ENCODE assay signal across 18 cellular contexts in genomic region chr12:118429703-118430383, GRCh38.
"Had no signal": no experiment of that assay in that cellular context is flagged by ENCODE, and none has a peak within 500 bp of the region (broad histone marks: within the 10 kb centered on the region; RNA-seq: fewer than 3 reads in every experiment).

No MANE protein-coding gene starts in this region.

- DNase-seq: activated CD4-positive, alpha-beta T cell treated with anti-CD3 and anti-CD28 coated beads, Interleukin-2, amount 50 U/mL, for 4 hours; activated naive CD4-positive, alpha-beta T cell treated with anti-CD3 and anti-CD28 coated beads for 36 hours; dorsolateral prefrontal cortex; endodermal cell; erythroblast; gastrocnemius medialis; heart right ventricle; left cardiac atrium; mammary epithelial cell; naive B cell; sigmoid colon; stimulated activated CD4-positive, alpha-beta T cell treated with anti-CD3 and anti-CD28 coated beads, Interleukin-1b, Interleukin-23, amount 100 ng/mL, for 48 hours; tibial artery; uterus had no signal

- H3K9me3 ChIP-seq: gastrocnemius medialis, heart right ventricle, sigmoid colon, tibial artery, uterus had no signal

- FAIRE-seq: astrocyte, bronchial epithelial cell had no signal

- ATAC-seq: gastrocnemius medialis; heart right ventricle; left cardiac atrium; stimulated activated effector memory CD8-positive, alpha-beta T cell treated with anti-CD3 and anti-CD28 coated beads, Interleukin-12 subunit alpha, Interleukin-12 subunit beta, amount 100 ng/mL, for 72 hours had no signal

- H3K4me2 ChIP-seq: neural progenitor cell had no signal

- H3K36me3 ChIP-seq: gastrocnemius medialis, heart right ventricle, neural progenitor cell, sigmoid colon, uterus had no signal

- H3K9ac ChIP-seq: neural progenitor cell had no signal

- H3K27ac ChIP-seq: dorsolateral prefrontal cortex, gastrocnemius medialis, heart right ventricle, neural progenitor cell, sigmoid colon, tibial artery, uterus had no signal

- H2AFZ ChIP-seq: neural progenitor cell had no signal

- H3K4me1 ChIP-seq: gastrocnemius medialis, heart right ventricle, neural progenitor cell, sigmoid colon, tibial artery, uterus had no signal

- H3K27me3 ChIP-seq: dorsolateral prefrontal cortex, gastrocnemius medialis, heart right ventricle, neural progenitor cell, sigmoid colon, tibial artery, uterus had no signal

- H3K4me3 ChIP-seq: dorsolateral prefrontal cortex, gastrocnemius medialis, heart right ventricle, neural progenitor cell, sigmoid colon, tibial artery, uterus had no signal
